8 cellular contexts compared by ENCODE assay signal in the genomic region with DNA sequence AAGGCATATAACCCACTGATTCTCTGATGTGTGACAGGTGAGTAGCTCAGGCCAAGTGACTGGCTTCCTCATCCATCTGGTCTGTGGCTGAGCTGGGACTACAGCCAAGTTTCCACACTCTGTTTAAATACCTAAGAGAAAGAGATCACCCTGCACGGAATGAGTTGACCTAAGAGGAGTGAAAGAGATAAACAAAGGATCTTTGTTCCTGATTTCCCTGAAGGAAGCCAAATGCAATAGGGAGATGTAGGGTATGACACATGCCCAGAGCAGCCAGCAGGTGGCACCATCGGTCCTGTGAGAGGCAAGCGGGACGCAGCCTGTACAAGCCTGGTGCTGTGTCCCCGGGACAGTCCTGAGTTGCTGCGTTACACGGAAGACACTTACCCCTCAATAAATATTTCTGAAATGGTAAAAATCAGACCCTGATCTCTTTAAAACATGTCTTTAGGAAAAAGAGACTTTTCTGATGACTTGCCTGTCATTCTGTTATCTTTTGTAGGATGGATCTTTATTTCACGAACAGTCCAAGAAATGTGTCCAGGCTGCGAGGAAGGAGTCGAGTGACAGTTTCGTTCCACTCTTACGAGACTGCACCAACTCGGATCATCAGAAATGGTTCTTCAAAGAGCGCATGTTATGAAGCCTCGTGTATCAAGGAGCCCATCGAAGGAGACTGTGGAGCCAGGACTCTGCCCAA. TPM values are rescaled to one million over a fixed set of nuclear protein-coding genes. Genes with fewer than 3 reads are reported as not detected.
A peak's percentile ranks its signal among the peaks of the same experiment; 100 is the strongest.
DNase-seq lines count a peak whose midpoint lies in the region; ATAC-seq, FAIRE-seq and TF ChIP-seq lines count a peak whose summit lies in the region.

No MANE protein-coding gene starts in this region.

- H3K9me3 Mint-ChIP-seq in WTC11 = no peaks in the 10 kb centered on the region

- CTCF ChIA-PET in WTC11 (lab: Charles Lee) = interaction anchor here (0.6 to 4.0 kb wide), 11 partner anchors 9 to 1166 kb away, joined by 3 to 42 read pairs (median 3); no protein-coding TSS in a partner anchor

- no peaks in the 10 kb centered on the region for H3K27me3 ChIP-seq in bronchial epithelial cell (ENCODE audit: control insufficient read depth, insufficient read depth, low read length)

- DNase-seq in NCI-H82 (lab: John Stamatoyannopoulos, UW) (peak; percentile 87), NCI-H82 treated with DMSO at 0.1 percent for 48 hours (lab: John Stamatoyannopoulos, UW; ENCODE audit: unreplicated experiment) (no peak), NCI-H2171 treated with DMSO at 0.1 percent for 48 hours (lab: John Stamatoyannopoulos, UW) (peak; percentile 83), WTC11 (ENCODE audit: low spot score) (peak; percentile 91), bronchial epithelial cell (ENCODE audit: low read depth) (peak; percentile 88), islet precursor cell (peak; percentile 96)
- DNase-seq in stimulated activated CD4-positive, alpha-beta T cell treated with anti-CD3 and anti-CD28 coated beads, Interleukin-12 subunit alpha, Interleukin-12 subunit beta, amount 100 ng/mL, for 4 hours = peak; percentile 75

- peaks cover 5% of the 10 kb centered on the region for H3K36me3 Mint-ChIP-seq in WTC11

- ATAC-seq in HG02973 (IDR thresholded peaks at IDR 0.05; ENCODE audit: unreplicated experiment) = peak; percentile 95
- ATAC-seq in WTC11 = peak; percentile 99

- FAIRE-seq in bronchial epithelial cell (lab: Jason Lieb, UNC) = no peak

- H3K36me3 ChIP-seq in bronchial epithelial cell (ENCODE audit: control insufficient read depth, insufficient read depth, low read length) = no peaks in the 10 kb centered on the region

- no peak overlapping the region for H3K4me3 Mint-ChIP-seq in WTC11

- no peak overlapping the region for H3K27ac Mint-ChIP-seq in WTC11

- POLR2A ChIA-PET in WTC11 (lab: Charles Lee) = interaction anchor here (0.8 to 1.4 kb wide), 2 partner anchors 197 to 292 kb away, joined by 3 read pairs; no protein-coding TSS in a partner anchor

- no peak overlapping the region for H3K4me3 ChIP-seq in bronchial epithelial cell (ENCODE audit: low read depth, low read length)

- no peaks in the 10 kb centered on the region for H3K27me3 Mint-ChIP-seq in WTC11 (ENCODE audit: low read depth)

- TF ChIP-seq CTCF in WTC11 (IDR thresholded peaks at IDR 0.05) (peak; percentile 89), bronchial epithelial cell (IDR thresholded peaks at IDR 0.05; ENCODE audit: insufficient read depth, low read length, severe bottlenecking) (peak; percentile 97)

- peaks cover 12% of the 10 kb centered on the region for H3K4me1 Mint-ChIP-seq in WTC11

TF ChIP-seq in WTC11, 78 proteins besides CTCF, POLR2A, EP300 and RAD21:
- TF ChIP-seq FOXK1 (CRISPR knock-in tag; IDR thresholded peaks at IDR 0.05) (no peak), ZBTB21 (CRISPR knock-in tag; IDR thresholded peaks at IDR 0.05; ENCODE audit: borderline replicate concordance) (no peak), NFYB (CRISPR knock-in tag; conservative IDR thresholded peaks at IDR 0.05; ENCODE audit: low read depth) (no peak)

RNA-seq across cellular contexts. Expression of a gene that starts 41.1 kb away (rescaled TPM):
- total RNA-seq in WTC11 (2021) (19.3 to 24.7 TPM (median 23.7 TPM) in 3 replicates), bronchial epithelial cell (1.0 and 2.6 TPM in 2 replicates)

RNA-seq across cellular contexts. Expression of a gene that starts 52.2 kb away (rescaled TPM):
- total RNA-seq in WTC11 (2021) = 65.1 to 76.7 TPM (median 66.5 TPM) in 3 replicates
- 20.1 and 32.1 TPM in 2 replicates for total RNA-seq in bronchial epithelial cell
